In the genomic region with DNA sequence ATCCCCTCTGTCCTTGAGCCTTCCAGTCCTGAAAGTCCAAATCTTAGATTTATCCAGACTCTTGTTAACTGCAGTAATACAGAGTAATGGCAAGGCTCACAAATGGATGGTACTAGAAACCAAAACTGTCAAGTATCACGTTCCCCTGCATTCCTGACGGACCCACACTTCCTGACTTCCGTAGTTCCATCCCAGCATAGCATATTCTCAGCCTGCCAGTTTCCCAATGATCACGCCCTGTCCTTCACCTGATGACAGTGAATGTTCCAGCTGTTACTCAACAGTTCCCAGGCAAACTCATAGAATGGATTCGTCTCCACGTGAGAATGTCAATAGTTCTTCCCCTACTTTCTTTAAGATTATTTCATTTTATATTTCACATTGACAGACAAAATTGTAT, we compare ENCODE assay signal across 1 cellular context.
TF ChIP-seq lines count a peak whose summit lies in the region.

No MANE protein-coding gene starts in this region.

TF ChIP-seq in GM23338, 12 proteins besides CTCF, POLR2A, EP300 and RAD21 (continued from another document):
- TF ChIP-seq, protein P1, sequence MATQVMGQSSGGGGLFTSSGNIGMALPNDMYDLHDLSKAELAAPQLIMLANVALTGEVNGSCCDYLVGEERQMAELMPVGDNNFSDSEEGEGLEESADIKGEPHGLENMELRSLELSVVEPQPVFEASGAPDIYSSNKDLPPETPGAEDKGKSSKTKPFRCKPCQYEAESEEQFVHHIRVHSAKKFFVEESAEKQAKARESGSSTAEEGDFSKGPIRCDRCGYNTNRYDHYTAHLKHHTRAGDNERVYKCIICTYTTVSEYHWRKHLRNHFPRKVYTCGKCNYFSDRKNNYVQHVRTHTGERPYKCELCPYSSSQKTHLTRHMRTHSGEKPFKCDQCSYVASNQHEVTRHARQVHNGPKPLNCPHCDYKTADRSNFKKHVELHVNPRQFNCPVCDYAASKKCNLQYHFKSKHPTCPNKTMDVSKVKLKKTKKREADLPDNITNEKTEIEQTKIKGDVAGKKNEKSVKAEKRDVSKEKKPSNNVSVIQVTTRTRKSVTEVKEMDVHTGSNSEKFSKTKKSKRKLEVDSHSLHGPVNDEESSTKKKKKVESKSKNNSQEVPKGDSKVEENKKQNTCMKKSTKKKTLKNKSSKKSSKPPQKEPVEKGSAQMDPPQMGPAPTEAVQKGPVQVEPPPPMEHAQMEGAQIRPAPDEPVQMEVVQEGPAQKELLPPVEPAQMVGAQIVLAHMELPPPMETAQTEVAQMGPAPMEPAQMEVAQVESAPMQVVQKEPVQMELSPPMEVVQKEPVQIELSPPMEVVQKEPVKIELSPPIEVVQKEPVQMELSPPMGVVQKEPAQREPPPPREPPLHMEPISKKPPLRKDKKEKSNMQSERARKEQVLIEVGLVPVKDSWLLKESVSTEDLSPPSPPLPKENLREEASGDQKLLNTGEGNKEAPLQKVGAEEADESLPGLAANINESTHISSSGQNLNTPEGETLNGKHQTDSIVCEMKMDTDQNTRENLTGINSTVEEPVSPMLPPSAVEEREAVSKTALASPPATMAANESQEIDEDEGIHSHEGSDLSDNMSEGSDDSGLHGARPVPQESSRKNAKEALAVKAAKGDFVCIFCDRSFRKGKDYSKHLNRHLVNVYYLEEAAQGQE (IDR thresholded peaks at IDR 0.05; ENCODE audit: unreplicated experiment) = no peak
- TF ChIP-seq JUNB (IDR thresholded peaks at IDR 0.05; ENCODE audit: unreplicated experiment) (no peak), EZH2phosphoT487 (IDR thresholded peaks at IDR 0.05; ENCODE audit: unreplicated experiment) (no peak), ZNF331 (CRISPR knock-in tag; IDR thresholded peaks at IDR 0.05; ENCODE audit: low read depth) (no peak), STAT1 (IDR thresholded peaks at IDR 0.05; ENCODE audit: unreplicated experiment) (no peak), EZH2 (IDR thresholded peaks at IDR 0.05; ENCODE audit: low read depth, unreplicated experiment) (no peak), CREB1 (CRISPR knock-in tag; IDR thresholded peaks at IDR 0.05; ENCODE audit: low read depth) (no peak)
- TF ChIP-seq, protein P2, sequence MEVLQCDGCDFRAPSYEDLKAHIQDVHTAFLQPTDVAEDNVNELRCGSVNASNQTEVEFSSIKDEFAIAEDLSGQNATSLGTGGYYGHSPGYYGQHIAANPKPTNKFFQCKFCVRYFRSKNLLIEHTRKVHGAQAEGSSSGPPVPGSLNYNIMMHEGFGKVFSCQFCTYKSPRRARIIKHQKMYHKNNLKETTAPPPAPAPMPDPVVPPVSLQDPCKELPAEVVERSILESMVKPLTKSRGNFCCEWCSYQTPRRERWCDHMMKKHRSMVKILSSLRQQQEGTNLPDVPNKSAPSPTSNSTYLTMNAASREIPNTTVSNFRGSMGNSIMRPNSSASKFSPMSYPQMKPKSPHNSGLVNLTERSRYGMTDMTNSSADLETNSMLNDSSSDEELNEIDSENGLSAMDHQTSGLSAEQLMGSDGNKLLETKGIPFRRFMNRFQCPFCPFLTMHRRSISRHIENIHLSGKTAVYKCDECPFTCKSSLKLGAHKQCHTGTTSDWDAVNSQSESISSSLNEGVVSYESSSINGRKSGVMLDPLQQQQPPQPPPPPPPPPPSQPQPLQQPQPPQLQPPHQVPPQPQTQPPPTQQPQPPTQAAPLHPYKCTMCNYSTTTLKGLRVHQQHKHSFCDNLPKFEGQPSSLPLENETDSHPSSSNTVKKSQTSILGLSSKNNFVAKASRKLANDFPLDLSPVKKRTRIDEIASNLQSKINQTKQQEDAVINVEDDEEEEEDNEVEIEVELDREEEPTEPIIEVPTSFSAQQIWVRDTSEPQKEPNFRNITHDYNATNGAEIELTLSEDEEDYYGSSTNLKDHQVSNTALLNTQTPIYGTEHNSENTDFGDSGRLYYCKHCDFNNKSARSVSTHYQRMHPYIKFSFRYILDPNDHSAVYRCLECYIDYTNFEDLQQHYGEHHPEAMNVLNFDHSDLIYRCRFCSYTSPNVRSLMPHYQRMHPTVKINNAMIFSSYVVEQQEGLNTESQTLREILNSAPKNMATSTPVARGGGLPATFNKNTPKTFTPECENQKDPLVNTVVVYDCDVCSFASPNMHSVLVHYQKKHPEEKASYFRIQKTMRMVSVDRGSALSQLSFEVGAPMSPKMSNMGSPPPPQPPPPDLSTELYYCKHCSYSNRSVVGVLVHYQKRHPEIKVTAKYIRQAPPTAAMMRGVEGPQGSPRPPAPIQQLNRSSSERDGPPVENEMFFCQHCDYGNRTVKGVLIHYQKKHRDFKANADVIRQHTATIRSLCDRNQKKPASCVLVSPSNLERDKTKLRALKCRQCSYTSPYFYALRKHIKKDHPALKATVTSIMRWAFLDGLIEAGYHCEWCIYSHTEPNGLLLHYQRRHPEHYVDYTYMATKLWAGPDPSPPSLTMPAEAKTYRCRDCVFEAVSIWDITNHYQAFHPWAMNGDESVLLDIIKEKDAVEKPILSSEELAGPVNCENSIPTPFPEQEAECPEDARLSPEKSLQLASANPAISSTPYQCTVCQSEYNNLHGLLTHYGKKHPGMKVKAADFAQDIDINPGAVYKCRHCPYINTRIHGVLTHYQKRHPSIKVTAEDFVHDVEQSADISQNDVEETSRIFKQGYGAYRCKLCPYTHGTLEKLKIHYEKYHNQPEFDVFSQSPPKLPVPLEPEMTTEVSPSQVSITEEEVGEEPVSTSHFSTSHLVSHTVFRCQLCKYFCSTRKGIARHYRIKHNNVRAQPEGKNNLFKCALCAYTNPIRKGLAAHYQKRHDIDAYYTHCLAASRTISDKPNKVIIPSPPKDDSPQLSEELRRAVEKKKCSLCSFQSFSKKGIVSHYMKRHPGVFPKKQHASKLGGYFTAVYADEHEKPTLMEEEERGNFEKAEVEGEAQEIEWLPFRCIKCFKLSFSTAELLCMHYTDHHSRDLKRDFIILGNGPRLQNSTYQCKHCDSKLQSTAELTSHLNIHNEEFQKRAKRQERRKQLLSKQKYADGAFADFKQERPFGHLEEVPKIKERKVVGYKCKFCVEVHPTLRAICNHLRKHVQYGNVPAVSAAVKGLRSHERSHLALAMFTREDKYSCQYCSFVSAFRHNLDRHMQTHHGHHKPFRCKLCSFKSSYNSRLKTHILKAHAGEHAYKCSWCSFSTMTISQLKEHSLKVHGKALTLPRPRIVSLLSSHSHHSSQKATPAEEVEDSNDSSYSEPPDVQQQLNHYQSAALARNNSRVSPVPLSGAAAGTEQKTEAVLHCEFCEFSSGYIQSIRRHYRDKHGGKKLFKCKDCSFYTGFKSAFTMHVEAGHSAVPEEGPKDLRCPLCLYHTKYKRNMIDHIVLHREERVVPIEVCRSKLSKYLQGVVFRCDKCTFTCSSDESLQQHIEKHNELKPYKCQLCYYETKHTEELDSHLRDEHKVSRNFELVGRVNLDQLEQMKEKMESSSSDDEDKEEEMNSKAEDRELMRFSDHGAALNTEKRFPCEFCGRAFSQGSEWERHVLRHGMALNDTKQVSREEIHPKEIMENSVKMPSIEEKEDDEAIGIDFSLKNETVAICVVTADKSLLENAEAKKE (CRISPR knock-in tag; IDR thresholded peaks at IDR 0.05) = no peak
